8 cellular contexts compared by ENCODE assay signal in genomic region chr2:88054300-88055048, GRCh38. TPM values are rescaled to one million over a fixed set of nuclear protein-coding genes. Genes with fewer than 3 reads are reported as not detected.
A peak's percentile ranks its signal among the peaks of the same experiment; 100 is the strongest.
DNase-seq lines count a peak whose midpoint lies in the region; ATAC-seq and TF ChIP-seq lines count a peak whose summit lies in the region.

No MANE protein-coding gene starts in this region.

- peaks cover 42% of the 10 kb centered on the region for H3K4me1 Mint-ChIP-seq in CD14-positive monocyte

- H3K9me3 ChIP-seq in MG63 (no peaks in the 10 kb centered on the region), breast epithelium (no peaks in the 10 kb centered on the region), mesodermal cell (ENCODE audit: control insufficient read depth, low read length) (no peaks in the 10 kb centered on the region)

- DNase-seq in CD14-positive monocyte (ENCODE audit: low spot score): no peak
- no peak for DNase-seq in MG63
- no peak for DNase-seq in breast epithelium (ENCODE audit: low spot score in 2 of 2)
- no peak for DNase-seq in superior temporal gyrus (ENCODE audit: extremely low spot score)
- no peak for DNase-seq in HK-2 (ENCODE audit: unreplicated experiment)

- H3K4me1 ChIP-seq in breast epithelium: peaks cover 0 to 4% of the 10 kb centered on the region in 2 donors
- H3K4me1 ChIP-seq in mesodermal cell (ENCODE audit: control insufficient read depth, insufficient read depth, low read length, poor library complexity, severe bottlenecking): peaks cover 9% of the 10 kb centered on the region

- no peaks in the 10 kb centered on the region for H3K27me3 Mint-ChIP-seq in CD14-positive monocyte (ENCODE audit: low read depth in 3 of 3)

- 34 to 37% methylated on average over 19 to 20 of the region's 22 CpGs for WGBS in mesodermal cell (ENCODE audit: insufficient coverage in 2 of 2), 2 experiments

- peaks cover 7 to 8% of the 10 kb centered on the region in 2 donors for H3K36me3 Mint-ChIP-seq in CD14-positive monocyte

- intact Hi-C loops in CD14-positive monocyte (cut with micrococcal nuclease) (loop anchor here in 1 of 2 donors (10.0 kb wide), 1 partner anchor 570 kb away; the partner anchor contains the start of gene EIF2AK3), breast epithelium (cut with DNase I; ENCODE audit: low total_unique reads) (no loop called here)

- H3K27me3 ChIP-seq in MG63: no peaks in the 10 kb centered on the region
- no peaks in the 10 kb centered on the region for H3K27me3 ChIP-seq in breast epithelium

- no peak for TF ChIP-seq POLR2A in breast epithelium (IDR thresholded peaks at IDR 0.05)

- peak overlapping the region; percentile 96 to 97 for H3K4me3 Mint-ChIP-seq in CD14-positive monocyte

- ATAC-seq in HG02970 (IDR thresholded peaks at IDR 0.05; ENCODE audit: low FRiP score, unreplicated experiment) (no peak), GM21367 (IDR thresholded peaks at IDR 0.05; ENCODE audit: unreplicated experiment) (no peak)

- H3K27ac ChIP-seq in breast epithelium (peak overlapping the region; percentile 94 to 99), mesodermal cell (ENCODE audit: low read depth, low read length, severe bottlenecking) (no peak overlapping the region)

- peak overlapping the region; percentile 89 for H3K4me3 ChIP-seq in MG63
- H3K4me3 ChIP-seq in breast epithelium: peak overlapping the region; percentile 74 to 96 (median 91)
- H3K4me3 ChIP-seq in mesodermal cell (ENCODE audit: extremely low read depth, insufficient read depth, low read length, poor library complexity, severe bottlenecking): peak overlapping the region; percentile 82

- TF ChIP-seq CTCF in CD14-positive monocyte (IDR thresholded peaks at IDR 0.05): no peak
- TF ChIP-seq CTCF in breast epithelium (IDR thresholded peaks at IDR 0.05): no peak

- H3K27ac Mint-ChIP-seq in CD14-positive monocyte: peak overlapping the region; percentile 94 to 99 (median 97)

- no peaks in the 10 kb centered on the region for H3K9me3 Mint-ChIP-seq in CD14-positive monocyte

- peaks cover 33% of the 10 kb centered on the region for H3K36me3 ChIP-seq in MG63
- no peaks in the 10 kb centered on the region for H3K36me3 ChIP-seq in breast epithelium
- H3K36me3 ChIP-seq in mesodermal cell (ENCODE audit: control insufficient read depth, insufficient read depth, low read length): peaks cover 29% of the 10 kb centered on the region

RNA-seq across cellular contexts. Expression of gene KRCC1, which starts 1.1 kb away (rescaled TPM):
- 10 to 100 TPM; 24.7 to 31.6 TPM for polyA plus RNA-seq in CD14-positive monocyte
- total RNA-seq in MG63 (2014; rRNA removed; shearing (Covaris generic); ENCODE audit: low replicate concordance): 23.5 and 24.8 TPM in 2 replicates
- 10 to 100 TPM; 34.1 to 44.8 (median 39.2) TPM for total RNA-seq in breast epithelium
- 22.5 TPM for polyA plus RNA-seq in mesodermal cell (2013, experiment 1 of 2)
- 25.4 TPM for polyA plus RNA-seq in mesodermal cell (2013, experiment 2 of 2)

RNA-seq across cellular contexts. Expression of gene SMYD1, which starts 13.2 kb away (rescaled TPM):
- not detected for polyA plus RNA-seq in CD14-positive monocyte
- not detected in 2 replicates for total RNA-seq in MG63 (2014; rRNA removed; shearing (Covaris generic); ENCODE audit: low replicate concordance)
- total RNA-seq in breast epithelium: 1 to 10 TPM in 1 of 3 donors, under 1 TPM in 1, not detected in 1; 0.29 to 3.3 TPM
- 0.44 TPM for polyA plus RNA-seq in mesodermal cell (2013, experiment 1 of 2)
- 0.15 TPM for polyA plus RNA-seq in mesodermal cell (2013, experiment 2 of 2)

RNA-seq across cellular contexts. Expression of gene RNU2-63P, which starts 38.1 kb away (rescaled TPM):
- 1 to 10 TPM; 7.5 to 8.0 TPM for polyA plus RNA-seq in CD14-positive monocyte
- total RNA-seq in MG63 (2014; rRNA removed; shearing (Covaris generic); ENCODE audit: low replicate concordance): not detected in 2 replicates
- not detected for total RNA-seq in breast epithelium
- polyA plus RNA-seq in mesodermal cell (2013, experiment 1 of 2): 11.2 TPM
- polyA plus RNA-seq in mesodermal cell (2013, experiment 2 of 2): 14.9 TPM
